10 cellular contexts compared by ENCODE assay signal in genomic region chr5:72951850-72952468, GRCh38. TPM values are rescaled to one million over a fixed set of nuclear protein-coding genes. Genes with fewer than 3 reads are reported as not detected.
A peak's percentile ranks its signal among the peaks of the same experiment; 100 is the strongest.
DNase-seq lines count a peak whose midpoint lies in the region; ATAC-seq and TF ChIP-seq lines count a peak whose summit lies in the region.
"Had no signal": no experiment of that assay in that cellular context is flagged by ENCODE, and none has a peak within 500 bp of the region (broad histone marks: within the 10 kb centered on the region; RNA-seq: fewer than 3 reads in every experiment).

No MANE protein-coding gene starts in this region.

- H3K27ac ChIP-seq in HCT116 (ENCODE audit: low read depth, low read length) (peak overlapping the region; percentile 26; the same call in 1 of the 2 replicates), Panc1 (ENCODE audit: low read length) (peak overlapping the region; percentile 44; the same call in 1 of the 2 replicates), transverse colon (peak overlapping the region; percentile 45 to 64 (median 54))
- H3K27ac ChIP-seq in effector memory CD4-positive, alpha-beta T cell (ENCODE audit: insufficient read depth, low read length, poor library complexity, severe bottlenecking) = no peak overlapping the region

- no peak for ATAC-seq in HCT116
- ATAC-seq in Panc1 = no peak

- H3K27me3 ChIP-seq in HCT116 (ENCODE audit: insufficient read depth, low read length) (no peaks in the 10 kb centered on the region), Panc1 (ENCODE audit: control insufficient read depth, insufficient read depth, low read length) (no peaks in the 10 kb centered on the region), transverse colon (no peaks in the 10 kb centered on the region)
- H3K27me3 ChIP-seq in effector memory CD4-positive, alpha-beta T cell (replicated peaks; ENCODE audit: control insufficient read depth, insufficient read depth, low read length, poor library complexity, severe bottlenecking) = peaks cover 2% of the 10 kb centered on the region

- H3K36me3 ChIP-seq in HCT116 (ENCODE audit: control insufficient read depth in 1 of 2, insufficient read depth in 2 of 2, low read length in 2 of 2) (no peaks in the 10 kb centered on the region), Panc1 (ENCODE audit: control insufficient read depth, insufficient read depth, low read length) (no peaks in the 10 kb centered on the region), transverse colon (no peaks in the 10 kb centered on the region)
- H3K36me3 ChIP-seq in effector memory CD4-positive, alpha-beta T cell (ENCODE audit: control insufficient read depth, insufficient read depth, low read length) = no peaks in the 10 kb centered on the region

- H3K4me3 ChIP-seq in HCT116 (replicated peaks in 1 of 2; ENCODE audit: low read depth in 1 of 2, low read length in 2 of 2) (peak overlapping the region in 1 of 2 experiments; percentile 23; a peak in 2 of 4 replicates), Panc1 (ENCODE audit: low read depth in 2 of 2, low read length in 2 of 2) (peak overlapping the region in 1 of 2 experiments; percentile 29; a peak in 2 of 4 replicates), transverse colon (no peak overlapping the region)
- no peak overlapping the region for H3K4me3 ChIP-seq in effector memory CD4-positive, alpha-beta T cell (ENCODE audit: insufficient read depth, low read depth, low read length, poor library complexity, severe bottlenecking)

- POLR2A ChIA-PET in HCT116 (lab: Charles Lee) = interaction anchor here (0.6 to 1.4 kb wide), 2 partner anchors 9 to 1623 kb away, joined by 3 read pairs; no protein-coding TSS in a partner anchor
- POLR2A ChIA-PET in Panc1 (lab: Charles Lee) = no interaction called here

- H3K4me1 ChIP-seq in HCT116 (ENCODE audit: control insufficient read depth in 1 of 2, insufficient read depth in 2 of 2, low read length in 2 of 2) = peaks cover 29 to 65% of the 10 kb centered on the region in 2 experiments
- peaks cover 24% of the 10 kb centered on the region for H3K4me1 ChIP-seq in Panc1 (ENCODE audit: control insufficient read depth, insufficient read depth, low read length)
- H3K4me1 ChIP-seq in transverse colon = peaks cover 0 to 25% (median 11%) of the 10 kb centered on the region in 4 donors
- H3K4me1 ChIP-seq in effector memory CD4-positive, alpha-beta T cell (ENCODE audit: control insufficient read depth, insufficient read depth, low read length, poor library complexity, severe bottlenecking) = peaks cover 5% of the 10 kb centered on the region

- H3K9ac ChIP-seq in HCT116 (ENCODE audit: low read length) = peak overlapping the region; percentile 48

- H4K20me1 ChIP-seq in HCT116 (ENCODE audit: insufficient read depth) = no peaks in the 10 kb centered on the region

- WGBS in transverse colon (ENCODE audit: low coverage in 1 of 2), 2 donors = 46% methylated on average over 3 of the region's 3 CpGs; no CpG with 5 or more reads in 1 of the 2 donors

- TF ChIP-seq RAD21 in HCT116 (IDR thresholded peaks at IDR 0.05; ENCODE audit: low read depth) = no peak

- H3K4me2 ChIP-seq in HCT116 (ENCODE audit: low read length) = peak overlapping the region; percentile 72

- in situ Hi-C loops in Panc1 (cut with HindIII; ENCODE audit: low pct_unique_long_range_greater_than_20kb, low sequenced_read_pairs) (no loop called here), transverse colon (cut with MboI; ENCODE audit: low pct_ligation_motif_present in 1 of 4, low pct_unique_long_range_greater_than_20kb in 1 of 4, low sequenced_read_pairs in 3 of 4) (loop anchor here in 1 of 4 donors (10.0 kb wide), 1 partner anchor 253 kb away; no protein-coding TSS in a partner anchor)

- CTCF ChIA-PET in HCT116 (lab: Charles Lee) = interaction anchor here (0.8 to 1.1 kb wide), 2 partner anchors 31 to 131 kb away, joined by 3 read pairs; no protein-coding TSS in a partner anchor
- CTCF ChIA-PET in Panc1 (lab: Charles Lee) = no interaction called here

- H2AFZ ChIP-seq in HCT116 (ENCODE audit: low read depth, low read length, poor library complexity, severe bottlenecking) = peak overlapping the region; percentile 73

- intact Hi-C loops in HCT116 (cut with micrococcal nuclease) = loop anchor here (10.0 kb wide), 2 partner anchors 263 to 503 kb away; no protein-coding TSS in a partner anchor
- intact Hi-C loops in Panc1 (cut with micrococcal nuclease; ENCODE audit: unreplicated experiment) = no loop called here
- intact Hi-C loops in transverse colon (cut with DNase I; ENCODE audit: low total_unique reads) = no loop called here

- H3K79me2 ChIP-seq in HCT116 (ENCODE audit: insufficient read depth, low read length) = peaks cover 6% of the 10 kb centered on the region

- TF ChIP-seq EP300 in transverse colon (IDR thresholded peaks at IDR 0.05; ENCODE audit: low read depth) = no peak

- TF ChIP-seq CTCF in HCT116 (IDR thresholded peaks at IDR 0.05 in 2 of 3, conservative IDR thresholded peaks at IDR 0.05 in 1 of 3; ENCODE audit: borderline replicate concordance in 1 of 3, insufficient read depth in 1 of 3, low read depth in 2 of 3, low read length in 2 of 3) (no peak), Panc1 (IDR thresholded peaks at IDR 0.05) (no peak), transverse colon (IDR thresholded peaks at IDR 0.05) (no peak)

- H3K9me3 ChIP-seq in HCT116 (ENCODE audit: control insufficient read depth in 1 of 2, insufficient read depth in 1 of 2, low read depth in 1 of 2, low read length in 2 of 2) = no peaks in the 10 kb centered on the region
- H3K9me3 ChIP-seq in Panc1 (ENCODE audit: control insufficient read depth, insufficient read depth, low read depth, low read length) = no peaks in the 10 kb centered on the region
- H3K9me3 ChIP-seq in transverse colon = no peaks in the 10 kb centered on the region
- no peaks in the 10 kb centered on the region for H3K9me3 ChIP-seq in effector memory CD4-positive, alpha-beta T cell (ENCODE audit: control insufficient read depth, low read length)

- no peak for TF ChIP-seq POLR2A in HCT116 (IDR thresholded peaks at IDR 0.05; ENCODE audit: borderline replicate concordance, extremely low read depth, insufficient read depth, insufficient read length)
- no peak for TF ChIP-seq POLR2A in transverse colon (IDR thresholded peaks at IDR 0.05)

- H3K9me2 ChIP-seq in HCT116 (ENCODE audit: insufficient read depth) = peaks cover 4% of the 10 kb centered on the region; the same call in 1 of the 2 replicates

- peak; percentile 70 for DNase-seq in HCT116 (ENCODE audit: low read depth, low spot score)
- peak; percentile 81 for DNase-seq in Panc1 (ENCODE audit: low read depth, low spot score)
- peak; percentile 74 for DNase-seq in fibroblast of gingiva (ENCODE audit: low read depth)
- peak; percentile 20 for DNase-seq in transverse colon
- no peak for DNase-seq in NCI-H1105 (lab: John Stamatoyannopoulos, UW)
- no peak for DNase-seq in effector memory CD4-positive, alpha-beta T cell
- DNase-seq in NCI-H2196 (lab: John Stamatoyannopoulos, UW; ENCODE audit: unreplicated experiment) = no peak
- DNase-seq: activated CD4-positive, alpha-beta T cell treated with anti-CD3 and anti-CD28 coated beads, Interleukin-2, amount 50 U/mL, for 48 hours; central memory CD4-positive, alpha-beta T cell; NK-92 treated with Interleukin-12 subunit alpha and Interleukin-12 subunit beta, amount 100 ng/mL, for 24 hours had no signal

- RAD21 ChIA-PET in HCT116 (lab: Charles Lee; ENCODE audit: low non-redundant PET in 1 of 2, low total read pairs in 2 of 2, uncharacterized antibody in 2 of 2, unreplicated experiment in 2 of 2) = no interaction called here

- BruUV-seq in HCT116 (replicated peaks; lab: Mats Ljungman, UMichigan) (no TSS peak), Panc1 (replicated peaks; lab: Mats Ljungman, UMichigan) (no TSS peak)

TF ChIP-seq in HCT116, 20 proteins besides CTCF, POLR2A, EP300 and RAD21:
- TF ChIP-seq JUND (IDR thresholded peaks at IDR 0.05) (peak; percentile 77), SRF (IDR thresholded peaks at IDR 0.05; ENCODE audit: low read depth) (peak; percentile 70), FOSL1 (IDR thresholded peaks at IDR 0.05; ENCODE audit: low read depth) (peak; percentile 95), CBX3 (IDR thresholded peaks at IDR 0.05; ENCODE audit: low read depth) (peak; percentile 82), CEBPB (IDR thresholded peaks at IDR 0.05; ENCODE audit: low read depth) (peak; percentile 88), EGR1 (IDR thresholded peaks at IDR 0.05; ENCODE audit: low read depth) (no peak), MAX (IDR thresholded peaks at IDR 0.05) (peak; percentile 63), SIN3A (IDR thresholded peaks at IDR 0.05; ENCODE audit: low read depth) (0 out of 2 replicates have a peak, but pooled peaks have one; percentile 48), ZNF274 (IDR thresholded peaks at IDR 0.05; ENCODE audit: low read depth, low read length) (no peak), SP1 (IDR thresholded peaks at IDR 0.05; ENCODE audit: low read depth) (peak; percentile 89), POLR2AphosphoS5 (IDR thresholded peaks at IDR 0.05; ENCODE audit: low read depth, low read length) (peak; percentile 18; the same call in 1 of the 2 replicates)

RNA-seq across cellular contexts. Expression of gene FCHO2, which starts 3.9 kb away (rescaled TPM):
- total RNA-seq in HCT116 (2021; ENCODE audit: unreplicated experiment) (18.7 TPM), Panc1 (2021; ENCODE audit: unreplicated experiment) (25.3 TPM), transverse colon (10 to 100 TPM; 25.8 to 45.4 (median 29.2) TPM)
- polyA plus RNA-seq in HCT116 (2012) = 12.8 and 13.2 TPM in 2 replicates
- 12.2 TPM for polyA plus RNA-seq in Panc1 (2012; ENCODE audit: insufficient read length)

Comparison
In these comparisons a context has a peak if more than half of its experiments do, and no peak if none do; other contexts are left out.
1. DNase-seq: peak in HCT116 (single experiment), Panc1 (single experiment), fibroblast of gingiva (single experiment) and transverse colon (single experiment); none in NCI-H1105 (single experiment), effector memory CD4-positive, alpha-beta T cell (0 of 3) and NCI-H2196 (single experiment).